Comparison of ENCODE assay signal across 7 cellular contexts in genomic region chr10:6165933-6166332, GRCh38. TPM values are rescaled to one million over a fixed set of nuclear protein-coding genes. Genes with fewer than 3 reads are reported as not detected.
DNase-seq lines count a peak whose midpoint lies in the region; ATAC-seq and TF ChIP-seq lines count a peak whose summit lies in the region.
"Not testable (repeated sequence)": the region's sequence is repeated elsewhere in the genome, so short reads cannot be mapped to it uniquely, and the experiment has no call there.

No MANE protein-coding gene starts in this region.

- peaks cover 76% of the 10 kb centered on the region for H3K79me2 ChIP-seq in DND-41 (ENCODE audit: insufficient read depth, low read length)

- H3K4me1 Mint-ChIP-seq in activated CD4-positive, alpha-beta T cell treated with anti-CD3 and anti-CD28 coated beads for 36 hours = peaks cover 81% of the 10 kb centered on the region
- peaks cover 60% of the 10 kb centered on the region for H3K4me1 Mint-ChIP-seq in activated T-helper 2 cell treated with anti-CD3 and anti-CD28 coated beads, Interferon-gamma antibody, Interleukin-2, Interleukin-4, amounts not matched to agents 10 μg/mL and 5 μg/mL and 100 μg/mL, durations not matched to agents 14 hours and 24 hours and 36 hours (ENCODE audit: low read depth)
- H3K4me1 Mint-ChIP-seq in MCF 10A (ENCODE audit: insufficient read depth, unreplicated experiment) = peaks cover 24% of the 10 kb centered on the region
- peaks cover 39 to 76% (median 72%) of the 10 kb centered on the region in 4 donors for H3K4me1 Mint-ChIP-seq in naive thymus-derived CD8-positive, alpha-beta T cell

- POLR2A ChIA-PET in activated CD4-positive, alpha-beta T cell treated with anti-CD3 and anti-CD28 coated beads for 36 hours (lab: Charles Lee) = interaction anchor here (0.6 to 0.9 kb wide), 2 partner anchors 21 to 37 kb away, joined by 3 to 4 read pairs; partner anchors contain the start of gene PFKFB3
- POLR2A ChIA-PET in MCF 10A (lab: Yijun Ruan, JAX) = interaction anchor here (0.7 to 1.0 kb wide), 2 partner anchors 54 to 228 kb away, joined by 3 read pairs; no protein-coding TSS in a partner anchor
- POLR2A ChIA-PET in naive thymus-derived CD8-positive, alpha-beta T cell (lab: Charles Lee) = interaction anchor here (0.6 to 1.3 kb wide), 3 partner anchors 18 to 545 kb away, joined by 3 to 7 read pairs (median 3); partner anchors contain the start of gene PFKFB3

- H3K9me3 Mint-ChIP-seq in activated CD4-positive, alpha-beta T cell treated with anti-CD3 and anti-CD28 coated beads for 36 hours (ENCODE audit: low read depth); activated T-helper 2 cell treated with anti-CD3 and anti-CD28 coated beads, Interferon-gamma antibody, Interleukin-2, Interleukin-4, amounts not matched to agents 10 μg/mL and 5 μg/mL and 100 μg/mL, durations not matched to agents 14 hours and 24 hours and 36 hours; MCF 10A (ENCODE audit: unreplicated experiment); naive thymus-derived CD8-positive, alpha-beta T cell: not testable (repeated sequence)

- H3K4me3 ChIP-seq in DND-41 (ENCODE audit: low read depth in 1 of 2, low read length in 2 of 2); psoas muscle; subcutaneous abdominal adipose tissue (ENCODE audit: low read depth in 1 of 5, low read length in 5 of 5): not testable (repeated sequence)

- peak overlapping the region; percentile 92 for H3K4me3 Mint-ChIP-seq in activated CD4-positive, alpha-beta T cell treated with anti-CD3 and anti-CD28 coated beads for 36 hours
- H3K4me3 Mint-ChIP-seq in activated T-helper 2 cell treated with anti-CD3 and anti-CD28 coated beads, Interferon-gamma antibody, Interleukin-2, Interleukin-4, amounts not matched to agents 10 μg/mL and 5 μg/mL and 100 μg/mL, durations not matched to agents 14 hours and 24 hours and 36 hours (ENCODE audit: low read depth) = peak overlapping the region; percentile 17
- H3K4me3 Mint-ChIP-seq in MCF 10A (ENCODE audit: unreplicated experiment) = peak overlapping the region; percentile 95
- H3K4me3 Mint-ChIP-seq in naive thymus-derived CD8-positive, alpha-beta T cell = peak overlapping the region in 4 of 10 donors; percentile 2 to 94 (median 56)

- not testable (repeated sequence) for ATAC-seq in DND-41 (ENCODE audit: insufficient read depth, low read depth); activated CD4-positive, alpha-beta T cell treated with anti-CD3 and anti-CD28 coated beads for 36 hours; naive thymus-derived CD8-positive, alpha-beta T cell; psoas muscle

- intact Hi-C loops in activated CD4-positive, alpha-beta T cell treated with anti-CD3 and anti-CD28 coated beads for 36 hours (cut with DNase I, micrococcal nuclease) = loop anchor here in 1 of 2 experiments (10.0 kb wide), 1 partner anchor 481 kb away; the partner anchor contains the start of gene TASOR2
- intact Hi-C loops in activated T-helper 2 cell treated with anti-CD3 and anti-CD28 coated beads, Interferon-gamma antibody, Interleukin-2, Interleukin-4, amounts not matched to agents 10 μg/mL and 5 μg/mL and 100 μg/mL, durations not matched to agents 14 hours and 24 hours and 36 hours (cut with micrococcal nuclease); MCF 10A (cut with micrococcal nuclease): not testable (repeated sequence)
- intact Hi-C loops in psoas muscle (cut with DNase I) = loop anchor here in 1 of 2 donors (5.0 kb wide), 1 partner anchor 36 kb away; the partner anchor contains the start of gene PFKFB3

- not testable (repeated sequence) for BruUV-seq in MCF 10A (replicated peaks; lab: Mats Ljungman, UMichigan)

- not testable (repeated sequence) for TF ChIP-seq CTCF in DND-41 (IDR thresholded peaks at IDR 0.05; ENCODE audit: borderline replicate concordance, extremely low read depth, low read length, poor library complexity, severe bottlenecking); MCF 10A (IDR thresholded peaks at IDR 0.05; ENCODE audit: unreplicated experiment); psoas muscle (IDR thresholded peaks at IDR 0.05)

- H3K27ac ChIP-seq in DND-41 (ENCODE audit: low read length) = not testable (repeated sequence)
- H3K27ac ChIP-seq in psoas muscle = peak overlapping the region; percentile 92
- H3K27ac ChIP-seq in subcutaneous abdominal adipose tissue (ENCODE audit: low read depth, low read length) = peak overlapping the region; percentile 98

- peak overlapping the region; percentile 95 for H3K27ac Mint-ChIP-seq in activated CD4-positive, alpha-beta T cell treated with anti-CD3 and anti-CD28 coated beads for 36 hours
- H3K27ac Mint-ChIP-seq in activated T-helper 2 cell treated with anti-CD3 and anti-CD28 coated beads, Interferon-gamma antibody, Interleukin-2, Interleukin-4, amounts not matched to agents 10 μg/mL and 5 μg/mL and 100 μg/mL, durations not matched to agents 14 hours and 24 hours and 36 hours; MCF 10A (ENCODE audit: low read depth, unreplicated experiment): not testable (repeated sequence)
- H3K27ac Mint-ChIP-seq in naive thymus-derived CD8-positive, alpha-beta T cell = peak overlapping the region; percentile 49 to 99 (median 97)

- 0 out of 2 replicates have a peak overlapping the region, but pooled peaks have one; percentile 3 for H3K4me2 ChIP-seq in DND-41 (ENCODE audit: insufficient read depth, low read length)

- H3K27me3 ChIP-seq in DND-41 (ENCODE audit: insufficient read depth, low read length, poor library complexity); psoas muscle (ENCODE audit: insufficient read depth in 3 of 3, low read length in 2 of 3); subcutaneous abdominal adipose tissue (ENCODE audit: control insufficient read depth in 5 of 5, insufficient read depth in 4 of 5, low read length in 5 of 5): not testable (repeated sequence)

- peaks cover 49% of the 10 kb centered on the region for H3K36me3 Mint-ChIP-seq in activated CD4-positive, alpha-beta T cell treated with anti-CD3 and anti-CD28 coated beads for 36 hours (ENCODE audit: low read depth)
- H3K36me3 Mint-ChIP-seq in activated T-helper 2 cell treated with anti-CD3 and anti-CD28 coated beads, Interferon-gamma antibody, Interleukin-2, Interleukin-4, amounts not matched to agents 10 μg/mL and 5 μg/mL and 100 μg/mL, durations not matched to agents 14 hours and 24 hours and 36 hours (ENCODE audit: low read depth) = peaks cover 48% of the 10 kb centered on the region
- H3K36me3 Mint-ChIP-seq in MCF 10A (ENCODE audit: insufficient read depth, unreplicated experiment) = peaks cover 28% of the 10 kb centered on the region
- H3K36me3 Mint-ChIP-seq in naive thymus-derived CD8-positive, alpha-beta T cell = peaks cover 0 to 29% (median 0%) of the 10 kb centered on the region in 3 donors

- H3K4me1 ChIP-seq in DND-41 (ENCODE audit: insufficient read depth, low read length) = peaks cover 70% of the 10 kb centered on the region
- peaks cover 50% of the 10 kb centered on the region for H3K4me1 ChIP-seq in psoas muscle
- H3K4me1 ChIP-seq in subcutaneous abdominal adipose tissue (ENCODE audit: control insufficient read depth in 5 of 5, insufficient read depth in 5 of 5, low read length in 5 of 5) = peaks cover 5 to 62% (median 47%) of the 10 kb centered on the region in 5 donors

- not testable (repeated sequence) for DNase-seq in DND-41; activated CD4-positive, alpha-beta T cell treated with anti-CD3 and anti-CD28 coated beads for 36 hours; activated T-helper 2 cell treated with anti-CD3 and anti-CD28 coated beads, Interferon-gamma antibody, Interleukin-2, Interleukin-4, amounts not matched to agents 10 μg/mL and 5 μg/mL and 100 μg/mL, durations not matched to agents 14 hours and 24 hours and 36 hours (ENCODE audit: low spot score); MCF 10A (ENCODE audit: unreplicated experiment); naive thymus-derived CD8-positive, alpha-beta T cell; psoas muscle

- not testable (repeated sequence) for H3K9ac ChIP-seq in DND-41 (ENCODE audit: low read depth, low read length); subcutaneous abdominal adipose tissue (ENCODE audit: low read length in 5 of 5)

- H2AFZ ChIP-seq in DND-41 (ENCODE audit: low read depth, low read length) = not testable (repeated sequence)

- not testable (repeated sequence) for H3K27me3 Mint-ChIP-seq in activated CD4-positive, alpha-beta T cell treated with anti-CD3 and anti-CD28 coated beads for 36 hours; activated T-helper 2 cell treated with anti-CD3 and anti-CD28 coated beads, Interferon-gamma antibody, Interleukin-2, Interleukin-4, amounts not matched to agents 10 μg/mL and 5 μg/mL and 100 μg/mL, durations not matched to agents 14 hours and 24 hours and 36 hours (ENCODE audit: low read depth); MCF 10A (ENCODE audit: insufficient read depth, unreplicated experiment); naive thymus-derived CD8-positive, alpha-beta T cell

- H4K20me1 ChIP-seq in DND-41 (ENCODE audit: insufficient read depth, low read length) = peaks cover 48% of the 10 kb centered on the region

- CTCF ChIA-PET in activated CD4-positive, alpha-beta T cell treated with anti-CD3 and anti-CD28 coated beads for 36 hours (lab: Charles Lee) = interaction anchor here (1.0 to 2.4 kb wide), 4 partner anchors 10 to 236 kb away, joined by 3 to 7 read pairs (median 3); no protein-coding TSS in a partner anchor
- CTCF ChIA-PET in MCF 10A (lab: Yijun Ruan, JAX) = interaction anchor here (0.8 kb wide), 1 partner anchor 236 kb away, joined by 3 read pairs; no protein-coding TSS in a partner anchor

- H3K36me3 ChIP-seq in DND-41 (ENCODE audit: insufficient read depth, low read length) = peaks cover 26% of the 10 kb centered on the region
- H3K36me3 ChIP-seq in psoas muscle (ENCODE audit: insufficient read depth in 1 of 2, low read depth in 1 of 2) = peaks cover 0 to 22% of the 10 kb centered on the region in 2 donors
- peaks cover 0 to 13% (median 9%) of the 10 kb centered on the region in 5 donors for H3K36me3 ChIP-seq in subcutaneous abdominal adipose tissue (ENCODE audit: control insufficient read depth in 5 of 5, insufficient read depth in 5 of 5, low read length in 5 of 5)

- 77 to 87% (median 83%) methylated on average over 15 of the region's 15 CpGs for WGBS in psoas muscle, 3 donors

- not testable (repeated sequence) for H3K9me3 ChIP-seq in DND-41 (ENCODE audit: insufficient read depth, low read length, severe bottlenecking); psoas muscle; subcutaneous abdominal adipose tissue (ENCODE audit: control insufficient read depth in 5 of 5, low read length in 5 of 5)

RNA-seq across cellular contexts. Expression of gene PFKFB3, which starts 36.8 kb away (rescaled TPM):
- 100 to 1,000 TPM; 133 to 183 TPM for total RNA-seq in activated CD4-positive, alpha-beta T cell treated with anti-CD3 and anti-CD28 coated beads for 36 hours
- total RNA-seq in activated T-helper 2 cell treated with anti-CD3 and anti-CD28 coated beads, Interferon-gamma antibody, Interleukin-2, Interleukin-4, amounts not matched to agents 10 μg/mL and 5 μg/mL and 100 μg/mL, durations not matched to agents 14 hours and 24 hours and 36 hours = 124 and 126 TPM in 2 replicates
- total RNA-seq in MCF 10A (2022) = 15.8 and 17.8 TPM in 2 replicates
- total RNA-seq in naive thymus-derived CD8-positive, alpha-beta T cell = 10 to 100 TPM; 75.0 to 79.4 TPM
- polyA plus RNA-seq in naive thymus-derived CD8-positive, alpha-beta T cell = 1 to 10 TPM; 1.6 to 7.1 (median 4.8) TPM
- 100 to 1,000 TPM in 3 of 4 donors, 10 to 100 TPM in 1; 25.4 to 225 (median 148) TPM for total RNA-seq in psoas muscle
- 100 to 1,000 TPM in 2 of 3 donors, 10 to 100 TPM in 1; 26.7 to 704 (median 448) TPM for polyA plus RNA-seq in psoas muscle
